In the genomic region with DNA sequence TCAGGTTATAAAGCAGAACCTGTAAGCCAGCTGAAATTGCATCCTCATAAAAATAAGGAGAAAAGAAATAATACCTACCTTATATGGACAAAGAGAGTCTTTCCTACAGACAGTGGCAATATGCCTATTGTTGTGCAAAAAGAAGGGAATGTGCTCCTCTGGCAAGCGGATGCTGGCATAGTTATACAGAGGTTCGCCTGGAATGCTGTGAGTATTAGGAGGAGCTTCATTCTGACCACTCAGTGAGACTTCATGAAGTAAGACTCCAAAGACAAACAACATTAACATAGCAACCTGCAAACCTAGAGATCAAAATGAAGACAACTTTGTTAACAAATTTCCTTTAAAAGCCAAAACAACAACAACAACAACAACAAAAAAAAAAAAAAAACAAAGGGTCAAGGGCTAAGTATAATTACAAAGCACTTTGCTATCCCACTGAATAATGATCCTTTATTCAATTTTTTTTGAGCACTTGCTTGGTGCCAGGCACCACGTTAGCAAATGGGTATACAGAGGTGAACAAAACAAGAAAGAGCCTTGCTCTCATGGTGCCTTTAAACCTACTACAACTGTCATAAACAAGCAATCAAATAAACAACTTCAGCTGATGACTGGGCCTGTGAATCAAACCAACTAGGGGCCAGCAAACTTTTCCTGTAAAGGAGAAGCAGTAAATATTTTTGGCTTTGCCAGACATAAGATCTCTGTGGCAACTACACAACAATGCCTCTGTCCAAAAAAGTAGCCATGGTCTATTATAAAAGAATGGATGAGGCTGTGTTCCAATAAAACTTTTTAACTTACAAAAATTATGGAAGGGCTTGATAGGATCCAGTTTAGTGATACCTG, we compare ENCODE assay signal across 10 cellular contexts. TPM values are rescaled to one million over a fixed set of nuclear protein-coding genes. Genes with fewer than 3 reads are reported as not detected.
A peak's percentile ranks its signal among the peaks of the same experiment; 100 is the strongest.
DNase-seq lines count a peak whose midpoint lies in the region; ATAC-seq and TF ChIP-seq lines count a peak whose summit lies in the region.
"Had no signal": no experiment of that assay in that cellular context is flagged by ENCODE, and none has a peak within 500 bp of the region (broad histone marks: within the 10 kb centered on the region; RNA-seq: fewer than 3 reads in every experiment).

No MANE protein-coding gene starts in this region.

- H3K27me3 ChIP-seq in MG63, result no peaks in the 10 kb centered on the region

- peak overlapping the region; percentile 17 for H3K4me3 Mint-ChIP-seq in neural crest cell

- H3K4me3 ChIP-seq in AG10803 (ENCODE audit: low read length) (no peak overlapping the region), MG63 (no peak overlapping the region), fibroblast of mammary gland (ENCODE audit: control insufficient read depth, low read depth, low read length) (no peak overlapping the region)
- H3K4me3 ChIP-seq: lung had no signal

- DNase-seq in AG10803 (ENCODE audit: low read depth), result peak; percentile 99
- peak; percentile 70 for DNase-seq in MG63
- peak; percentile 85 for DNase-seq in fibroblast of mammary gland (ENCODE audit: low read depth)
- DNase-seq in neural crest cell (ENCODE audit: low read depth, low spot score), result no peak
- DNase-seq in NCI-H2196 treated with DMSO at 0.1 percent for 48 hours (lab: John Stamatoyannopoulos, UW; ENCODE audit: unreplicated experiment), result no peak
- no peak for DNase-seq in cerebellar nuclear complex (lab: John Stamatoyannopoulos, UW)
- DNase-seq in activated CD4-positive, CD25-positive, alpha-beta regulatory T cell treated with anti-CD3 and anti-CD28 coated beads, Interleukin-2, amount 50 U/mL, for 72 hours, result no peak
- DNase-seq: T-helper 2 cell had no signal

- H3K4me1 Mint-ChIP-seq in neural crest cell, result peaks cover 52% of the 10 kb centered on the region

- no peaks in the 10 kb centered on the region for H3K9me3 Mint-ChIP-seq in neural crest cell

- H3K27ac Mint-ChIP-seq in neural crest cell (ENCODE audit: unreplicated experiment), result no peak overlapping the region

- ATAC-seq in HG03108 (IDR thresholded peaks at IDR 0.05; ENCODE audit: unreplicated experiment), result no peak

- no peaks in the 10 kb centered on the region for H3K9me3 ChIP-seq in MG63

- H3K36me3 Mint-ChIP-seq in neural crest cell (ENCODE audit: low read depth), result peaks cover 7% of the 10 kb centered on the region

- H3K27me3 Mint-ChIP-seq in neural crest cell (ENCODE audit: low read depth), result no peaks in the 10 kb centered on the region

- H3K36me3 ChIP-seq in MG63, result peaks cover 25% of the 10 kb centered on the region

- TF ChIP-seq CTCF in AG10803 (conservative IDR thresholded peaks at IDR 0.05; ENCODE audit: low read length) (no peak), fibroblast of mammary gland (conservative IDR thresholded peaks at IDR 0.05; ENCODE audit: control insufficient read depth, insufficient read depth, low read depth, low read length) (no peak), neural crest cell (conservative IDR thresholded peaks at IDR 0.05) (no peak)

RNA-seq across cellular contexts. Expression of a gene that starts 3.7 kb away (rescaled TPM):
- 10.8 and 13.9 TPM in 2 replicates for total RNA-seq in MG63 (2014; rRNA removed; shearing (Covaris generic); ENCODE audit: low replicate concordance)
- total RNA-seq in neural crest cell, result 16.2 and 18.6 TPM in 2 replicates

RNA-seq across cellular contexts. Expression of a gene that starts 42.3 kb away (rescaled TPM):
- 2.7 and 4.2 TPM in 2 replicates for total RNA-seq in MG63 (2014; rRNA removed; shearing (Covaris generic); ENCODE audit: low replicate concordance)
- total RNA-seq in neural crest cell, result 18.5 and 21.3 TPM in 2 replicates

Comparison
In these comparisons a context has a peak if more than half of its experiments do, and no peak if none do; other contexts are left out.
1. DNase-seq: peak in AG10803 (single experiment), MG63 (single experiment) and fibroblast of mammary gland (single experiment); none in neural crest cell (single experiment), NCI-H2196 treated with DMSO at 0.1 percent for 48 hours (single experiment), cerebellar nuclear complex (0 of 2) and activated CD4-positive, CD25-positive, alpha-beta regulatory T cell treated with anti-CD3 and anti-CD28 coated beads, Interleukin-2, amount 50 U/mL, for 72 hours (single experiment).